Comparison of ENCODE assay signal across 1 cellular context in the genomic region with DNA sequence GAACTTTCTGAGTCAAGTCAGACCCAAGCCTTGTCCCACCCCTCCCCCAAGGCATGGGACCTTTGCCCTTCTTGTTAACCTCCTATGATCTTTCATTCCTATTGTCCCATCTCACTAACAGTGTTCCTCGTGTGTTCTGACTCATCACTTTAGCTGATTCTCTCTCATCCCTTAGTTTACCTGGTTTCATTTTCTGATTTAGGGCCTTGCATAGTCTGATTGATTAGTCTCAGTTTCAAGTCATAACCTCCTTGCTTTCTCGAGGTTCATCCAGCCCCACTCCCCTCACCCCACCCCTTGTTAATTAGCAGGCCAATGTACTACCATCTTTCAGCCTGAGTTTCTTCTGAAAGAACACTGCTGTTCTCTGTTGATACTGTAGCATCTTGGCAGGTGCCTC.
TF ChIP-seq lines count a peak whose summit lies in the region.

No MANE protein-coding gene starts in this region.

TF ChIP-seq in GM12878, 131 proteins besides CTCF, POLR2A, EP300 and RAD21 (continued from another document and continues in another):
- TF ChIP-seq, protein P1, sequence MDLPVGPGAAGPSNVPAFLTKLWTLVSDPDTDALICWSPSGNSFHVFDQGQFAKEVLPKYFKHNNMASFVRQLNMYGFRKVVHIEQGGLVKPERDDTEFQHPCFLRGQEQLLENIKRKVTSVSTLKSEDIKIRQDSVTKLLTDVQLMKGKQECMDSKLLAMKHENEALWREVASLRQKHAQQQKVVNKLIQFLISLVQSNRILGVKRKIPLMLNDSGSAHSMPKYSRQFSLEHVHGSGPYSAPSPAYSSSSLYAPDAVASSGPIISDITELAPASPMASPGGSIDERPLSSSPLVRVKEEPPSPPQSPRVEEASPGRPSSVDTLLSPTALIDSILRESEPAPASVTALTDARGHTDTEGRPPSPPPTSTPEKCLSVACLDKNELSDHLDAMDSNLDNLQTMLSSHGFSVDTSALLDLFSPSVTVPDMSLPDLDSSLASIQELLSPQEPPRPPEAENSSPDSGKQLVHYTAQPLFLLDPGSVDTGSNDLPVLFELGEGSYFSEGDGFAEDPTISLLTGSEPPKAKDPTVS (IDR thresholded peaks at IDR 0.05; ENCODE audit: low read depth, low read length), result no peak
- no peak for TF ChIP-seq MYC (IDR thresholded peaks at IDR 0.05; ENCODE audit: insufficient read depth, insufficient read length, insufficient replicate concordance, low read length, severe bottlenecking)
- TF ChIP-seq, protein P2, sequence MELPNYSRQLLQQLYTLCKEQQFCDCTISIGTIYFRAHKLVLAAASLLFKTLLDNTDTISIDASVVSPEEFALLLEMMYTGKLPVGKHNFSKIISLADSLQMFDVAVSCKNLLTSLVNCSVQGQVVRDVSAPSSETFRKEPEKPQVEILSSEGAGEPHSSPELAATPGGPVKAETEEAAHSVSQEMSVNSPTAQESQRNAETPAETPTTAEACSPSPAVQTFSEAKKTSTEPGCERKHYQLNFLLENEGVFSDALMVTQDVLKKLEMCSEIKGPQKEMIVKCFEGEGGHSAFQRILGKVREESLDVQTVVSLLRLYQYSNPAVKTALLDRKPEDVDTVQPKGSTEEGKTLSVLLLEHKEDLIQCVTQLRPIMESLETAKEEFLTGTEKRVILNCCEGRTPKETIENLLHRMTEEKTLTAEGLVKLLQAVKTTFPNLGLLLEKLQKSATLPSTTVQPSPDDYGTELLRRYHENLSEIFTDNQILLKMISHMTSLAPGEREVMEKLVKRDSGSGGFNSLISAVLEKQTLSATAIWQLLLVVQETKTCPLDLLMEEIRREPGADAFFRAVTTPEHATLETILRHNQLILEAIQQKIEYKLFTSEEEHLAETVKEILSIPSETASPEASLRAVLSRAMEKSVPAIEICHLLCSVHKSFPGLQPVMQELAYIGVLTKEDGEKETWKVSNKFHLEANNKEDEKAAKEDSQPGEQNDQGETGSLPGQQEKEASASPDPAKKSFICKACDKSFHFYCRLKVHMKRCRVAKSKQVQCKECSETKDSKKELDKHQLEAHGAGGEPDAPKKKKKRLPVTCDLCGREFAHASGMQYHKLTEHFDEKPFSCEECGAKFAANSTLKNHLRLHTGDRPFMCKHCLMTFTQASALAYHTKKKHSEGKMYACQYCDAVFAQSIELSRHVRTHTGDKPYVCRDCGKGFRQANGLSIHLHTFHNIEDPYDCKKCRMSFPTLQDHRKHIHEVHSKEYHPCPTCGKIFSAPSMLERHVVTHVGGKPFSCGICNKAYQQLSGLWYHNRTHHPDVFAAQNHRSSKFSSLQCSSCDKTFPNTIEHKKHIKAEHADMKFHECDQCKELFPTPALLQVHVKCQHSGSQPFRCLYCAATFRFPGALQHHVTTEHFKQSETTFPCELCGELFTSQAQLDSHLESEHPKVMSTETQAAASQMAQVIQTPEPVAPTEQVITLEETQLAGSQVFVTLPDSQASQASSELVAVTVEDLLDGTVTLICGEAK (IDR thresholded peaks at IDR 0.05; ENCODE audit: borderline replicate concordance), result no peak
- TF ChIP-seq EZH2 (IDR thresholded peaks at IDR 0.05; ENCODE audit: borderline replicate concordance, control insufficient read depth, low read depth, low read length), result no peak
- peak; percentile 27; the same call in 1 of the 2 replicates for TF ChIP-seq DPF2 (IDR thresholded peaks at IDR 0.05)
- TF ChIP-seq POLR2AphosphoS2 (IDR thresholded peaks at IDR 0.05; ENCODE audit: low read depth, low read length), result no peak
- TF ChIP-seq BCL11A (IDR thresholded peaks at IDR 0.05; ENCODE audit: low read depth, low read length), result peak; percentile 63; the same call in 1 of the 2 replicates
- TF ChIP-seq, protein P3, sequence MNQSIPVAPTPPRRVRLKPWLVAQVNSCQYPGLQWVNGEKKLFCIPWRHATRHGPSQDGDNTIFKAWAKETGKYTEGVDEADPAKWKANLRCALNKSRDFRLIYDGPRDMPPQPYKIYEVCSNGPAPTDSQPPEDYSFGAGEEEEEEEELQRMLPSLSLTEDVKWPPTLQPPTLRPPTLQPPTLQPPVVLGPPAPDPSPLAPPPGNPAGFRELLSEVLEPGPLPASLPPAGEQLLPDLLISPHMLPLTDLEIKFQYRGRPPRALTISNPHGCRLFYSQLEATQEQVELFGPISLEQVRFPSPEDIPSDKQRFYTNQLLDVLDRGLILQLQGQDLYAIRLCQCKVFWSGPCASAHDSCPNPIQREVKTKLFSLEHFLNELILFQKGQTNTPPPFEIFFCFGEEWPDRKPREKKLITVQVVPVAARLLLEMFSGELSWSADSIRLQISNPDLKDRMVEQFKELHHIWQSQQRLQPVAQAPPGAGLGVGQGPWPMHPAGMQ (IDR thresholded peaks at IDR 0.05; ENCODE audit: borderline replicate concordance), result no peak
- TF ChIP-seq, protein P4, sequence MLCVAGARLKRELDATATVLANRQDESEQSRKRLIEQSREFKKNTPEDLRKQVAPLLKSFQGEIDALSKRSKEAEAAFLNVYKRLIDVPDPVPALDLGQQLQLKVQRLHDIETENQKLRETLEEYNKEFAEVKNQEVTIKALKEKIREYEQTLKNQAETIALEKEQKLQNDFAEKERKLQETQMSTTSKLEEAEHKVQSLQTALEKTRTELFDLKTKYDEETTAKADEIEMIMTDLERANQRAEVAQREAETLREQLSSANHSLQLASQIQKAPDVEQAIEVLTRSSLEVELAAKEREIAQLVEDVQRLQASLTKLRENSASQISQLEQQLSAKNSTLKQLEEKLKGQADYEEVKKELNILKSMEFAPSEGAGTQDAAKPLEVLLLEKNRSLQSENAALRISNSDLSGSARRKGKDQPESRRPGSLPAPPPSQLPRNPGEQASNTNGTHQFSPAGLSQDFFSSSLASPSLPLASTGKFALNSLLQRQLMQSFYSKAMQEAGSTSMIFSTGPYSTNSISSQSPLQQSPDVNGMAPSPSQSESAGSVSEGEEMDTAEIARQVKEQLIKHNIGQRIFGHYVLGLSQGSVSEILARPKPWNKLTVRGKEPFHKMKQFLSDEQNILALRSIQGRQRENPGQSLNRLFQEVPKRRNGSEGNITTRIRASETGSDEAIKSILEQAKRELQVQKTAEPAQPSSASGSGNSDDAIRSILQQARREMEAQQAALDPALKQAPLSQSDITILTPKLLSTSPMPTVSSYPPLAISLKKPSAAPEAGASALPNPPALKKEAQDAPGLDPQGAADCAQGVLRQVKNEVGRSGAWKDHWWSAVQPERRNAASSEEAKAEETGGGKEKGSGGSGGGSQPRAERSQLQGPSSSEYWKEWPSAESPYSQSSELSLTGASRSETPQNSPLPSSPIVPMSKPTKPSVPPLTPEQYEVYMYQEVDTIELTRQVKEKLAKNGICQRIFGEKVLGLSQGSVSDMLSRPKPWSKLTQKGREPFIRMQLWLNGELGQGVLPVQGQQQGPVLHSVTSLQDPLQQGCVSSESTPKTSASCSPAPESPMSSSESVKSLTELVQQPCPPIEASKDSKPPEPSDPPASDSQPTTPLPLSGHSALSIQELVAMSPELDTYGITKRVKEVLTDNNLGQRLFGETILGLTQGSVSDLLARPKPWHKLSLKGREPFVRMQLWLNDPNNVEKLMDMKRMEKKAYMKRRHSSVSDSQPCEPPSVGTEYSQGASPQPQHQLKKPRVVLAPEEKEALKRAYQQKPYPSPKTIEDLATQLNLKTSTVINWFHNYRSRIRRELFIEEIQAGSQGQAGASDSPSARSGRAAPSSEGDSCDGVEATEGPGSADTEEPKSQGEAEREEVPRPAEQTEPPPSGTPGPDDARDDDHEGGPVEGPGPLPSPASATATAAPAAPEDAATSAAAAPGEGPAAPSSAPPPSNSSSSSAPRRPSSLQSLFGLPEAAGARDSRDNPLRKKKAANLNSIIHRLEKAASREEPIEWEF (IDR thresholded peaks at IDR 0.05; ENCODE audit: insufficient replicate concordance, low read depth, low read length), result peak; percentile 36
- no peak for TF ChIP-seq GABPA (IDR thresholded peaks at IDR 0.05; ENCODE audit: low read depth)
- TF ChIP-seq BHLHE40 (IDR thresholded peaks at IDR 0.05; ENCODE audit: borderline replicate concordance in 1 of 2, low read depth in 2 of 2, low read length in 1 of 2), result no peak
- TF ChIP-seq SMAD1 (IDR thresholded peaks at IDR 0.05; ENCODE audit: low read depth, partially characterized antibody), result no peak
- peak; percentile 82 for TF ChIP-seq MTA2 (IDR thresholded peaks at IDR 0.05; ENCODE audit: low read depth)
- TF ChIP-seq KAT2A (conservative IDR thresholded peaks at IDR 0.05; ENCODE audit: control insufficient read depth, low read depth, low read length), result no peak
- no peak for TF ChIP-seq ZNF274 (IDR thresholded peaks at IDR 0.05; ENCODE audit: insufficient read depth, insufficient read length)
- TF ChIP-seq, protein P5, sequence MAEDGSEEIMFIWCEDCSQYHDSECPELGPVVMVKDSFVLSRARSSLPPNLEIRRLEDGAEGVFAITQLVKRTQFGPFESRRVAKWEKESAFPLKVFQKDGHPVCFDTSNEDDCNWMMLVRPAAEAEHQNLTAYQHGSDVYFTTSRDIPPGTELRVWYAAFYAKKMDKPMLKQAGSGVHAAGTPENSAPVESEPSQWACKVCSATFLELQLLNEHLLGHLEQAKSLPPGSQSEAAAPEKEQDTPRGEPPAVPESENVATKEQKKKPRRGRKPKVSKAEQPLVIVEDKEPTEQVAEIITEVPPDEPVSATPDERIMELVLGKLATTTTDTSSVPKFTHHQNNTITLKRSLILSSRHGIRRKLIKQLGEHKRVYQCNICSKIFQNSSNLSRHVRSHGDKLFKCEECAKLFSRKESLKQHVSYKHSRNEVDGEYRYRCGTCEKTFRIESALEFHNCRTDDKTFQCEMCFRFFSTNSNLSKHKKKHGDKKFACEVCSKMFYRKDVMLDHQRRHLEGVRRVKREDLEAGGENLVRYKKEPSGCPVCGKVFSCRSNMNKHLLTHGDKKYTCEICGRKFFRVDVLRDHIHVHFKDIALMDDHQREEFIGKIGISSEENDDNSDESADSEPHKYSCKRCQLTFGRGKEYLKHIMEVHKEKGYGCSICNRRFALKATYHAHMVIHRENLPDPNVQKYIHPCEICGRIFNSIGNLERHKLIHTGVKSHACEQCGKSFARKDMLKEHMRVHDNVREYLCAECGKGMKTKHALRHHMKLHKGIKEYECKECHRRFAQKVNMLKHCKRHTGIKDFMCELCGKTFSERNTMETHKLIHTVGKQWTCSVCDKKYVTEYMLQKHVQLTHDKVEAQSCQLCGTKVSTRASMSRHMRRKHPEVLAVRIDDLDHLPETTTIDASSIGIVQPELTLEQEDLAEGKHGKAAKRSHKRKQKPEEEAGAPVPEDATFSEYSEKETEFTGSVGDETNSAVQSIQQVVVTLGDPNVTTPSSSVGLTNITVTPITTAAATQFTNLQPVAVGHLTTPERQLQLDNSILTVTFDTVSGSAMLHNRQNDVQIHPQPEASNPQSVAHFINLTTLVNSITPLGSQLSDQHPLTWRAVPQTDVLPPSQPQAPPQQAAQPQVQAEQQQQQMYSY (CRISPR knock-in tag; IDR thresholded peaks at IDR 0.05), result no peak
- TF ChIP-seq RUNX3 (IDR thresholded peaks at IDR 0.05; ENCODE audit: low read length), result no peak
- TF ChIP-seq MXI1 (IDR thresholded peaks at IDR 0.05; ENCODE audit: low read depth, low read length), result no peak
- no peak for TF ChIP-seq YBX1 (IDR thresholded peaks at IDR 0.05)
- TF ChIP-seq, protein P6, sequence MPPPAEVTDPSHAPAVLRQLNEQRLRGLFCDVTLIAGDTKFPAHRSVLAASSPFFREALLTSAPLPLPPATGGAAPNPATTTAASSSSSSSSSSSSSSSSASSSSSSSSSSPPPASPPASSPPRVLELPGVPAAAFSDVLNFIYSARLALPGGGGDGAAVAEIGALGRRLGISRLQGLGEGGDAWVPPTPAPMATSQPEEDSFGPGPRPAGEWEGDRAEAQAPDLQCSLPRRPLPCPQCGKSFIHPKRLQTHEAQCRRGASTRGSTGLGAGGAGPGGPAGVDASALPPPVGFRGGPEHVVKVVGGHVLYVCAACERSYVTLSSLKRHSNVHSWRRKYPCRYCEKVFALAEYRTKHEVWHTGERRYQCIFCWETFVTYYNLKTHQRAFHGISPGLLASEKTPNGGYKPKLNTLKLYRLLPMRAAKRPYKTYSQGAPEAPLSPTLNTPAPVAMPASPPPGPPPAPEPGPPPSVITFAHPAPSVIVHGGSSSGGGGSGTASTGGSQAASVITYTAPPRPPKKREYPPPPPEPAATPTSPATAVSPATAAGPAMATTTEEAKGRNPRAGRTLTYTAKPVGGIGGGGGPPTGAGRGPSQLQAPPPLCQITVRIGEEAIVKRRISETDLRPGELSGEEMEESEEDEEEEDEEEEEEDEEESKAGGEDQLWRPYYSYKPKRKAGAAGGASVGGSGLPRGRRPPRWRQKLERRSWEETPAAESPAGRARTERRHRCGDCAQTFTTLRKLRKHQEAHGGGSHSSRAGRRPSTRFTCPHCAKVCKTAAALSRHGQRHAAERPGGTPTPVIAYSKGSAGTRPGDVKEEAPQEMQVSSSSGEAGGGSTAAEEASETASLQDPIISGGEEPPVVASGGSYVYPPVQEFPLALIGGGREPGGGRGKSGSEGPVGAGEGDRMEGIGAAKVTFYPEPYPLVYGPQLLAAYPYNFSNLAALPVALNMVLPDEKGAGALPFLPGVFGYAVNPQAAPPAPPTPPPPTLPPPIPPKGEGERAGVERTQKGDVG (CRISPR knock-in tag; IDR thresholded peaks at IDR 0.05), result no peak
- TF ChIP-seq, protein P7, sequence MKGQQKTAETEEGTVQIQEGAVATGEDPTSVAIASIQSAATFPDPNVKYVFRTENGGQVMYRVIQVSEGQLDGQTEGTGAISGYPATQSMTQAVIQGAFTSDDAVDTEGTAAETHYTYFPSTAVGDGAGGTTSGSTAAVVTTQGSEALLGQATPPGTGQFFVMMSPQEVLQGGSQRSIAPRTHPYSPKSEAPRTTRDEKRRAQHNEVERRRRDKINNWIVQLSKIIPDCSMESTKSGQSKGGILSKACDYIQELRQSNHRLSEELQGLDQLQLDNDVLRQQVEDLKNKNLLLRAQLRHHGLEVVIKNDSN (IDR thresholded peaks at IDR 0.05; ENCODE audit: borderline replicate concordance, extremely low read length, insufficient read depth, low read depth, low read length), result no peak
- TF ChIP-seq, protein P8, sequence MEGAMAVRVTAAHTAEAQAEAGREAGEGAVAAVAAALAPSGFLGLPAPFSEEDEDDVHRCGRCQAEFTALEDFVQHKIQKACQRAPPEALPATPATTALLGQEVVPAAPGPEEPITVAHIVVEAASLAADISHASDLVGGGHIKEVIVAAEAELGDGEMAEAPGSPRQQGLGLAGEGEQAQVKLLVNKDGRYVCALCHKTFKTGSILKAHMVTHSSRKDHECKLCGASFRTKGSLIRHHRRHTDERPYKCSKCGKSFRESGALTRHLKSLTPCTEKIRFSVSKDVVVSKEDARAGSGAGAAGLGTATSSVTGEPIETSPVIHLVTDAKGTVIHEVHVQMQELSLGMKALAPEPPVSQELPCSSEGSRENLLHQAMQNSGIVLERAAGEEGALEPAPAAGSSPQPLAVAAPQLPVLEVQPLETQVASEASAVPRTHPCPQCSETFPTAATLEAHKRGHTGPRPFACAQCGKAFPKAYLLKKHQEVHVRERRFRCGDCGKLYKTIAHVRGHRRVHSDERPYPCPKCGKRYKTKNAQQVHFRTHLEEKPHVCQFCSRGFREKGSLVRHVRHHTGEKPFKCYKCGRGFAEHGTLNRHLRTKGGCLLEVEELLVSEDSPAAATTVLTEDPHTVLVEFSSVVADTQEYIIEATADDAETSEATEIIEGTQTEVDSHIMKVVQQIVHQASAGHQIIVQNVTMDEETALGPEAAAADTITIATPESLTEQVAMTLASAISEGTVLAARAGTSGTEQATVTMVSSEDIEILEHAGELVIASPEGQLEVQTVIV (IDR thresholded peaks at IDR 0.05; ENCODE audit: borderline replicate concordance, partially characterized antibody), result no peak
- TF ChIP-seq SMC3 (IDR thresholded peaks at IDR 0.05; ENCODE audit: borderline replicate concordance, low read length), result no peak
- TF ChIP-seq BACH1 (IDR thresholded peaks at IDR 0.05; ENCODE audit: borderline replicate concordance), result no peak
- TF ChIP-seq SIX5 (IDR thresholded peaks at IDR 0.05; ENCODE audit: low read depth, low read length, severe bottlenecking), result no peak
- no peak for TF ChIP-seq CREM (IDR thresholded peaks at IDR 0.05; ENCODE audit: low read depth)
- no peak for TF ChIP-seq ASH2L (IDR thresholded peaks at IDR 0.05; ENCODE audit: borderline replicate concordance, low read depth)
